Comparison of ENCODE assay signal across 1 cellular context in genomic region chr14:68476212-68476964, GRCh38.
TF ChIP-seq lines count a peak whose summit lies in the region.

No MANE protein-coding gene starts in this region.

TF ChIP-seq in IMR-90, 13 proteins besides CTCF, POLR2A, EP300 and RAD21 (continued from another document):
- TF ChIP-seq ELK1 (IDR thresholded peaks at IDR 0.05; ENCODE audit: borderline replicate concordance, low read depth, low read length) = no peak
TF ChIP-seq in IMR-90: peak in this region for 6.
